Comparison of ENCODE assay signal across 8 cellular contexts in genomic region chr2:99337931-99338580, GRCh38. TPM values are rescaled to one million over a fixed set of nuclear protein-coding genes. Genes with fewer than 3 reads are reported as not detected.
DNase-seq lines count a peak whose midpoint lies in the region; ATAC-seq, FAIRE-seq and TF ChIP-seq lines count a peak whose summit lies in the region.

No MANE protein-coding gene starts in this region.

- peak overlapping the region; percentile 90 to 97 for H3K9ac ChIP-seq in kidney (ENCODE audit: low read length in 2 of 2)

- H3K27ac ChIP-seq in kidney (ENCODE audit: low read depth in 2 of 2, low read length in 2 of 2) (peak overlapping the region; percentile 75), urinary bladder (ENCODE audit: low read depth) (peak overlapping the region; percentile 76)

- H3K27ac Mint-ChIP-seq in activated T-cell treated with anti-CD3 and anti-CD28 coated beads, Interleukin-2, amount 50 U/mL, for 72 hours, result no peak overlapping the region
- H3K27ac Mint-ChIP-seq in activated T-helper 17 cell treated with anti-CD3 and anti-CD28 coated beads, Interleukin-2, amount 50 U/mL, for 72 hours, result no peak overlapping the region

- H3K4me1 ChIP-seq in kidney (ENCODE audit: control insufficient read depth in 1 of 2, insufficient read depth in 1 of 2, low read depth in 1 of 2, low read length in 2 of 2), result peaks cover 6 to 19% of the 10 kb centered on the region in 2 donors
- peaks cover 1% of the 10 kb centered on the region for H3K4me1 ChIP-seq in urinary bladder (ENCODE audit: insufficient read depth)

- H3K36me3 Mint-ChIP-seq in activated T-cell treated with anti-CD3 and anti-CD28 coated beads, Interleukin-2, amount 50 U/mL, for 72 hours (ENCODE audit: insufficient read depth in 2 of 2), result peaks cover 0 to 7% of the 10 kb centered on the region in 2 donors
- peaks cover 18% of the 10 kb centered on the region for H3K36me3 Mint-ChIP-seq in activated T-helper 17 cell treated with anti-CD3 and anti-CD28 coated beads, Interleukin-2, amount 50 U/mL, for 72 hours (ENCODE audit: low read depth)

- no peaks in the 10 kb centered on the region for H3K36me3 ChIP-seq in kidney (ENCODE audit: control insufficient read depth in 1 of 2, insufficient read depth in 2 of 2, low read length in 2 of 2)
- no peaks in the 10 kb centered on the region for H3K36me3 ChIP-seq in urinary bladder (ENCODE audit: insufficient read depth)

- H3K4me3 ChIP-seq in kidney (ENCODE audit: low read length in 2 of 2) (peak overlapping the region; percentile 89 to 96), urinary bladder (ENCODE audit: low read depth, low read length) (peak overlapping the region; percentile 89)

- 4% methylated on average over 20 of the region's 20 CpGs for WGBS in urinary bladder

- H3K4me1 Mint-ChIP-seq in activated T-cell treated with anti-CD3 and anti-CD28 coated beads, Interleukin-2, amount 50 U/mL, for 72 hours (ENCODE audit: low read depth), result peaks cover 64% of the 10 kb centered on the region
- peaks cover 17% of the 10 kb centered on the region for H3K4me1 Mint-ChIP-seq in activated T-helper 17 cell treated with anti-CD3 and anti-CD28 coated beads, Interleukin-2, amount 50 U/mL, for 72 hours

- DNase-seq in activated T-cell treated with anti-CD3 and anti-CD28 coated beads, Interleukin-2, amount 50 U/mL, for 72 hours, result peak; percentile 5 to 16
- DNase-seq in activated T-cell treated with anti-CD3 and anti-CD28 coated beads, Interleukin-2, amount 50 U/mL, for 1 hour, result no peak
- DNase-seq in HTR-8/SVneo (ENCODE audit: insufficient read length, low spot score) (peak; percentile 11), kidney (no peak)

- no peak for ATAC-seq in activated T-cell treated with anti-CD3 and anti-CD28 coated beads, Interleukin-2, amount 50 U/mL, for 72 hours (replicated peaks in 1 of 2)
- ATAC-seq in activated T-helper 17 cell treated with anti-CD3 and anti-CD28 coated beads, Interleukin-2, amount 50 U/mL, for 72 hours (replicated peaks), result peak; percentile 1
- ATAC-seq in GM18873 (IDR thresholded peaks at IDR 0.05; ENCODE audit: low FRiP score, unreplicated experiment) (no peak), HG03135 (IDR thresholded peaks at IDR 0.05; ENCODE audit: unreplicated experiment) (no peak)

- no peaks in the 10 kb centered on the region for H3K9me3 ChIP-seq in kidney (ENCODE audit: control insufficient read depth in 1 of 2, low read length in 2 of 2)

- no peak for TF ChIP-seq CTCF in kidney (IDR thresholded peaks at IDR 0.05; ENCODE audit: borderline replicate concordance, extremely low read depth, insufficient read depth)

- intact Hi-C loops in kidney (cut with DNase I), result no loop called here

- H3K27me3 Mint-ChIP-seq in activated T-cell treated with anti-CD3 and anti-CD28 coated beads, Interleukin-2, amount 50 U/mL, for 72 hours (ENCODE audit: low read depth), result no peaks in the 10 kb centered on the region
- no peaks in the 10 kb centered on the region for H3K27me3 Mint-ChIP-seq in activated T-helper 17 cell treated with anti-CD3 and anti-CD28 coated beads, Interleukin-2, amount 50 U/mL, for 72 hours

- H3K9me3 Mint-ChIP-seq in activated T-cell treated with anti-CD3 and anti-CD28 coated beads, Interleukin-2, amount 50 U/mL, for 72 hours, result no peaks in the 10 kb centered on the region
- no peaks in the 10 kb centered on the region for H3K9me3 Mint-ChIP-seq in activated T-helper 17 cell treated with anti-CD3 and anti-CD28 coated beads, Interleukin-2, amount 50 U/mL, for 72 hours

- FAIRE-seq in HTR-8/SVneo (lab: Jason Lieb, UNC), result no peak
- no peak for FAIRE-seq in kidney (lab: Jason Lieb, UNC)

- H3K4me3 Mint-ChIP-seq in activated T-cell treated with anti-CD3 and anti-CD28 coated beads, Interleukin-2, amount 50 U/mL, for 72 hours, result no peak overlapping the region
- H3K4me3 Mint-ChIP-seq in activated T-helper 17 cell treated with anti-CD3 and anti-CD28 coated beads, Interleukin-2, amount 50 U/mL, for 72 hours, result no peak overlapping the region

RNA-seq across cellular contexts. Expression of gene EIF5B, which starts 0.9 kb away (rescaled TPM):
- 10 to 100 TPM; 44.3 to 49.0 TPM for total RNA-seq in activated T-cell treated with anti-CD3 and anti-CD28 coated beads, Interleukin-2, amount 50 U/mL, for 72 hours
- 10 to 100 TPM; 54.1 to 77.8 TPM for total RNA-seq in activated T-helper 17 cell treated with anti-CD3 and anti-CD28 coated beads, Interleukin-2, amount 50 U/mL, for 72 hours
- total RNA-seq in kidney, result 39.7 TPM
- polyA plus RNA-seq in kidney (ENCODE audit: insufficient read depth, low read depth, low replicate concordance), result 36.9 TPM
- total RNA-seq in urinary bladder, result 30.5 TPM
- 28.9 TPM for polyA plus RNA-seq in urinary bladder

RNA-seq across cellular contexts. Expression of gene TXNDC9, which starts 1.9 kb away (rescaled TPM):
- 10 to 100 TPM; 24.5 to 30.9 TPM for total RNA-seq in activated T-cell treated with anti-CD3 and anti-CD28 coated beads, Interleukin-2, amount 50 U/mL, for 72 hours
- 10 to 100 TPM; 18.6 to 26.8 TPM for total RNA-seq in activated T-helper 17 cell treated with anti-CD3 and anti-CD28 coated beads, Interleukin-2, amount 50 U/mL, for 72 hours
- total RNA-seq in kidney (31.7 TPM), urinary bladder (59.1 TPM)
- polyA plus RNA-seq in kidney (ENCODE audit: insufficient read depth, low read depth, low replicate concordance) (38.7 TPM), urinary bladder (20.5 TPM)

RNA-seq across cellular contexts. Expression of gene LYG1, which starts 37.1 kb away (rescaled TPM):
- total RNA-seq in activated T-cell treated with anti-CD3 and anti-CD28 coated beads, Interleukin-2, amount 50 U/mL, for 72 hours, result 1 to 10 TPM in 1 of 2 donors, under 1 TPM in 1; 0.83 to 1.5 TPM
- 1 to 10 TPM in 1 of 2 donors, under 1 TPM in 1; 0.58 to 1.3 TPM for total RNA-seq in activated T-helper 17 cell treated with anti-CD3 and anti-CD28 coated beads, Interleukin-2, amount 50 U/mL, for 72 hours
- total RNA-seq in kidney (21.0 TPM), urinary bladder (0.79 TPM)
- polyA plus RNA-seq in kidney (ENCODE audit: insufficient read depth, low read depth, low replicate concordance) (35.0 TPM), urinary bladder (1.5 TPM)

Comparison
In these comparisons a context has a peak if more than half of its experiments do, and no peak if none do; other contexts are left out.
1. DNase-seq: peak in activated T-cell treated with anti-CD3 and anti-CD28 coated beads, Interleukin-2, amount 50 U/mL, for 72 hours (2 of 2) and HTR-8/SVneo (single experiment); none in activated T-cell treated with anti-CD3 and anti-CD28 coated beads, Interleukin-2, amount 50 U/mL, for 1 hour (single experiment) and kidney (single experiment).